20 cellular contexts compared by ENCODE assay signal in genomic region chr5:135826994-135827671, GRCh38. TPM values are rescaled to one million over a fixed set of nuclear protein-coding genes. Genes with fewer than 3 reads are reported as not detected.
DNase-seq lines count a peak whose midpoint lies in the region; ATAC-seq, FAIRE-seq and TF ChIP-seq lines count a peak whose summit lies in the region.
"Had no signal": no experiment of that assay in that cellular context is flagged by ENCODE, and none has a peak within 500 bp of the region (broad histone marks: within the 10 kb centered on the region; RNA-seq: fewer than 3 reads in every experiment).

No MANE protein-coding gene starts in this region.

- no peak overlapping the region for H2AFZ ChIP-seq in H1 (ENCODE audit: low read length)

- peaks cover 12 to 25% of the 10 kb centered on the region in 2 donors for H3K27me3 Mint-ChIP-seq in CD8-positive, alpha-beta memory T cell

- peak overlapping the region; percentile 88; the same call in 1 of the 2 replicates for H2BK15ac ChIP-seq in H1 (ENCODE audit: low read length)

- H3K4me2 ChIP-seq in H1 (ENCODE audit: insufficient read depth in 1 of 2, low read depth in 2 of 2, low read length in 2 of 2), result no peak overlapping the region

- H3K79me1 ChIP-seq in H1 (ENCODE audit: low read depth, low read length), result no peaks in the 10 kb centered on the region

- H3K4me1 Mint-ChIP-seq in CD8-positive, alpha-beta memory T cell, result no peaks in the 10 kb centered on the region

- ATAC-seq in gastrocnemius medialis, result peak; percentile 28 to 62
- ATAC-seq: Right ventricle myocardium inferior had no signal

- WGBS in H1 (ENCODE audit: extremely low coverage in 1 of 2, insufficient coverage in 1 of 2, insufficient read length in 1 of 2, insufficient replicate concordance in 2 of 2, low coverage in 1 of 2, low lambda C conversion rate in 2 of 2, missing lambda C conversion rate in 1 of 2), 2 experiments, result 74% methylated on average over 8 of the region's 8 CpGs; no CpG with 5 or more reads in 1 of the 2 experiments
- WGBS in testis, 2 donors, result 83 to 86% methylated on average over 8 of the region's 8 CpGs

- FAIRE-seq in H1 (lab: Jason Lieb, UNC), result no peak
- FAIRE-seq: GM19239 had no signal

- no peak overlapping the region for H3K9ac ChIP-seq in H1 (replicated peaks in 1 of 4; ENCODE audit: extremely low read depth in 1 of 4, low read depth in 3 of 4, low read length in 3 of 4)

- H3K14ac ChIP-seq in H1 (ENCODE audit: insufficient read length), result no peak overlapping the region

- intact Hi-C loops in gastrocnemius medialis (cut with DNase I; ENCODE audit: low total_unique reads) (no loop called here), testis (cut with DNase I; ENCODE audit: low total_unique reads) (no loop called here)

- H4K91ac ChIP-seq in H1 (replicated peaks; ENCODE audit: insufficient read length, low read length), result no peak overlapping the region

- H3K4me3 ChIP-seq in H1 (ENCODE audit: extremely low read depth in 1 of 4, insufficient read depth in 2 of 4, low read depth in 3 of 4, low read length in 4 of 4) (no peak overlapping the region), gastrocnemius medialis (no peak overlapping the region), testis (no peak overlapping the region)
- no peak overlapping the region for H3K4me3 ChIP-seq in CD8-positive, alpha-beta memory T cell (ENCODE audit: low read length)

- TF ChIP-seq CTCF in H1 (IDR thresholded peaks at IDR 0.05; ENCODE audit: control extremely low read depth in 1 of 3, insufficient read depth in 1 of 3, low read depth in 1 of 3, low read length in 3 of 3) (no peak), gastrocnemius medialis (IDR thresholded peaks at IDR 0.05 in 4 of 5, conservative IDR thresholded peaks at IDR 0.05 in 1 of 5) (no peak), testis (IDR thresholded peaks at IDR 0.05) (no peak)

- DNase-seq in AG20443 (ENCODE audit: low spot score) (peak; percentile 7), DMS53 treated with DMSO at 0.1 percent for 48 hours (lab: John Stamatoyannopoulos, UW; ENCODE audit: unreplicated experiment) (peak; percentile 21), H1 (ENCODE audit: low read depth in 1 of 2, low spot score in 2 of 2) (no peak), gastrocnemius medialis (no peak), testis (no peak), midbrain (lab: John Stamatoyannopoulos, UW) (no peak)
- no peak for DNase-seq in CD8-positive, alpha-beta memory T cell
- DNase-seq: C1 segment of cervical spinal cord, GDM1, MM.1S, NCI-H1092 treated with DMSO at 0.1 percent for 48 hours, NCI-H2029 treated with DMSO at 0.1 percent for 48 hours, NCI-H2171, NCI-H446, NCI-H526 treated with DMSO at 0.1 percent for 48 hours had no signal

- H3K23me2 ChIP-seq in H1 (ENCODE audit: low read depth, low read length), result no peaks in the 10 kb centered on the region

- TF ChIP-seq POLR2A in H1 (IDR thresholded peaks at IDR 0.05; ENCODE audit: control extremely low read depth in 1 of 2, low read depth in 2 of 2, low read length in 2 of 2), result no peak
- no peak for TF ChIP-seq POLR2A in gastrocnemius medialis (IDR thresholded peaks at IDR 0.05)
- TF ChIP-seq POLR2A in testis (IDR thresholded peaks at IDR 0.05), result no peak

- no peaks in the 10 kb centered on the region for H3K79me2 ChIP-seq in H1 (ENCODE audit: control insufficient read depth in 1 of 2, insufficient read depth in 2 of 2, low read length in 2 of 2)

- H3K27me3 ChIP-seq in H1 (replicated peaks in 1 of 4; ENCODE audit: control insufficient read depth in 3 of 4, extremely low read depth in 1 of 4, insufficient read depth in 3 of 4, low read length in 3 of 4) (peaks cover 0 to 8% (median 4%) of the 10 kb centered on the region in 4 experiments; a peak in 3 of 7 replicates), gastrocnemius medialis (peaks cover 0 to 4% (median 0%) of the 10 kb centered on the region in 3 donors), testis (no peaks in the 10 kb centered on the region)
- H3K27me3 ChIP-seq in CD8-positive, alpha-beta memory T cell (ENCODE audit: insufficient read depth, low read length, poor library complexity, severe bottlenecking), result no peaks in the 10 kb centered on the region

- no peak for TF ChIP-seq EP300 in H1 (IDR thresholded peaks at IDR 0.05; ENCODE audit: borderline replicate concordance in 1 of 2, low read depth in 2 of 2, low read length in 2 of 2)

- in situ Hi-C loops in gastrocnemius medialis (cut with MboI; ENCODE audit: low sequenced_read_pairs in 4 of 4), result loop anchor here in 3 of 4 donors (25.0 kb wide), 2 partner anchors 265 to 365 kb away; partner anchors contain the start of gene TIFAB (in 3 of the 3)

- TF ChIP-seq RAD21 in H1 (IDR thresholded peaks at IDR 0.05 in 1 of 2, conservative IDR thresholded peaks at IDR 0.05 in 1 of 2; ENCODE audit: low read depth in 2 of 2, low read length in 2 of 2), result no peak

- POLR2A ChIA-PET in H1 (lab: Charles Lee; ENCODE audit: partially characterized antibody), result no interaction called here
- POLR2A ChIA-PET in CD8-positive, alpha-beta memory T cell (lab: Charles Lee), result no interaction called here

- no peaks in the 10 kb centered on the region for H3K36me3 ChIP-seq in H1 (ENCODE audit: control insufficient read depth in 2 of 4, insufficient read depth in 4 of 4, low read length in 3 of 4)
- H3K36me3 ChIP-seq in gastrocnemius medialis, result no peaks in the 10 kb centered on the region
- H3K36me3 ChIP-seq in testis (ENCODE audit: low read depth, missing control alignments), result no peaks in the 10 kb centered on the region
- no peaks in the 10 kb centered on the region for H3K36me3 ChIP-seq in CD8-positive, alpha-beta memory T cell (ENCODE audit: insufficient read depth, low read length)

- no peak overlapping the region for H2BK120ac ChIP-seq in H1 (replicated peaks; ENCODE audit: low read depth, low read length)

- H4K5ac ChIP-seq in H1 (ENCODE audit: insufficient read length, low read depth, low read length), result no peak overlapping the region

- no peak overlapping the region for H2BK5ac ChIP-seq in H1 (ENCODE audit: low read depth, low read length)

- H3K9me3 ChIP-seq in H1 (ENCODE audit: insufficient read depth in 2 of 2, low read depth in 1 of 2, low read length in 1 of 2) (no peaks in the 10 kb centered on the region), gastrocnemius medialis (no peaks in the 10 kb centered on the region), testis (no peaks in the 10 kb centered on the region)
- H3K9me3 ChIP-seq in CD8-positive, alpha-beta memory T cell (ENCODE audit: low read length), result no peaks in the 10 kb centered on the region

- H3K36me3 Mint-ChIP-seq in CD8-positive, alpha-beta memory T cell, result no peaks in the 10 kb centered on the region

- no peak overlapping the region for H3K56ac ChIP-seq in H1 (replicated peaks; ENCODE audit: insufficient read length, low read depth, low read length)

- H3K27ac ChIP-seq in H1 (ENCODE audit: low read depth, low read length) (no peak overlapping the region), gastrocnemius medialis (no peak overlapping the region), testis (no peak overlapping the region)
- H3K27ac ChIP-seq in CD8-positive, alpha-beta memory T cell (ENCODE audit: low read depth, low read length), result no peak overlapping the region

- H3K4me3 Mint-ChIP-seq in CD8-positive, alpha-beta memory T cell, result no peak overlapping the region

- H3K4me1 ChIP-seq in H1 (replicated peaks in 1 of 4; ENCODE audit: control insufficient read depth in 3 of 4, insufficient read depth in 4 of 4, low read length in 3 of 4) (no peaks in the 10 kb centered on the region; a peak in 1 of 7 replicates), gastrocnemius medialis (no peaks in the 10 kb centered on the region), testis (no peaks in the 10 kb centered on the region)
- no peaks in the 10 kb centered on the region for H3K4me1 ChIP-seq in CD8-positive, alpha-beta memory T cell (ENCODE audit: insufficient read depth, low read length)

- H2BK20ac ChIP-seq in H1 (ENCODE audit: low read length), result no peak overlapping the region

- H3K9me3 Mint-ChIP-seq in CD8-positive, alpha-beta memory T cell, result no peaks in the 10 kb centered on the region

- H4K20me1 ChIP-seq in H1 (replicated peaks in 1 of 2; ENCODE audit: control insufficient read depth in 1 of 2, insufficient read depth in 2 of 2, low read length in 2 of 2), result no peaks in the 10 kb centered on the region

- H3K23ac ChIP-seq in H1 (ENCODE audit: insufficient read length), result no peak overlapping the region

- no peak overlapping the region for H4K8ac ChIP-seq in H1 (ENCODE audit: extremely low read depth, insufficient read depth, low read length)

- H3K18ac ChIP-seq in H1 (ENCODE audit: extremely low read depth, low read length), result no peak overlapping the region

- no peak overlapping the region for H3K4ac ChIP-seq in H1 (replicated peaks; ENCODE audit: insufficient read length, low read depth, low read length)

- H2AK5ac ChIP-seq in H1 (ENCODE audit: low read depth, low read length), result no peak overlapping the region

- CTCF ChIA-PET in H1 (lab: Charles Lee; ENCODE audit: partially characterized antibody), result interaction anchor here (0.7 to 13.3 kb wide), 15 partner anchors 8 to 370 kb away, joined by 3 to 335 read pairs (median 6); partner anchors contain the start of gene SLC25A48
- CTCF ChIA-PET in CD8-positive, alpha-beta memory T cell (lab: Charles Lee), result no interaction called here

- H2BK12ac ChIP-seq in H1 (ENCODE audit: low read depth, low read length), result 0 out of 2 replicates have a peak overlapping the region, but pooled peaks have one; percentile 50

- H3K27ac Mint-ChIP-seq in CD8-positive, alpha-beta memory T cell, result no peak overlapping the region

TF ChIP-seq in H1, 55 proteins besides CTCF, POLR2A, EP300 and RAD21 (continues in another document):
- TF ChIP-seq TBP (IDR thresholded peaks at IDR 0.05; ENCODE audit: low read depth, low read length) (no peak), SIX5 (IDR thresholded peaks at IDR 0.05; ENCODE audit: low read depth, low read length) (no peak), JUND (IDR thresholded peaks at IDR 0.05; ENCODE audit: low read length) (no peak), MAX (IDR thresholded peaks at IDR 0.05) (no peak)

RNA-seq across cellular contexts. Expression of gene SLC25A48, which starts 7.3 kb away (rescaled TPM):
- total RNA-seq in H1 (2021; fragmentation: NEBNext Ultra II Directional; extraction: Animal tissue kit (Norgen Biotek cat#: 25700)), result 1.8 TPM in 2 replicates
- 1.3 and 1.4 TPM in 2 replicates for polyA plus RNA-seq in H1 (2011; rRNA removed)
- polyA plus RNA-seq in H1 (2011; cell fraction: cytosol; rRNA removed), result 1.1 TPM
- polyA plus RNA-seq in H1 (2011; cell fraction: nucleus; rRNA removed), result 1.7 TPM
- 0.52 to 1.9 TPM (median 1.2 TPM) in 4 replicates for polyA plus RNA-seq in H1 (2012, experiment 1 of 2)
- polyA plus RNA-seq in H1 (2012, experiment 2 of 2), result 0.96 TPM
- 1.1 TPM for polyA plus RNA-seq in H1 (2013, experiment 1 of 2)
- 1.0 TPM for polyA plus RNA-seq in H1 (2013, experiment 2 of 2)
- polyA minus RNA-seq in H1 (2011; rRNA and poly(A)+ RNA removed), result 0.88 and 1.00 TPM in 2 replicates
- polyA minus RNA-seq in H1 (2011; cell fraction: cytosol; rRNA and poly(A)+ RNA removed), result not detected
- polyA minus RNA-seq in H1 (2011; cell fraction: nucleus; rRNA and poly(A)+ RNA removed), result 1.6 TPM
- total RNA-seq in gastrocnemius medialis, result 1 to 10 TPM in 3 of 4 donors, under 1 TPM in 1; 0.56 to 5.2 (median 2.4) TPM
- 1 to 10 TPM in 1 of 2 donors, under 1 TPM in 1; 0.71 to 1.4 TPM for total RNA-seq in testis
- 1.8 TPM for polyA plus RNA-seq in testis (ENCODE audit: insufficient read depth, low read depth, low replicate concordance)
- not detected for total RNA-seq in CD8-positive, alpha-beta memory T cell
- polyA plus RNA-seq in CD8-positive, alpha-beta memory T cell, result not detected
- total RNA-seq: Daoy, H4, LHCN-M2, Right ventricle myocardium inferior had no signal

Comparison
In these comparisons a context has a peak if more than half of its experiments do, and no peak if none do; other contexts are left out.
1. DNase-seq: peak in AG20443 (single experiment) and DMS53 treated with DMSO at 0.1 percent for 48 hours (single experiment); none in H1 (0 of 2), gastrocnemius medialis (0 of 2), testis (single experiment), midbrain (single experiment) and CD8-positive, alpha-beta memory T cell (0 of 5).